In genomic region chr12:3523058-3523457, GRCh38 we compare ENCODE assay signal across 1 cellular context.
TF ChIP-seq lines count a peak whose summit lies in the region.

No MANE protein-coding gene starts in this region.

TF ChIP-seq in HEK293, 187 proteins besides CTCF, POLR2A, EP300 and RAD21 (continued from another document):
- TF ChIP-seq ZNF280D (tag by site-specific recombination; IDR thresholded peaks at IDR 0.05) = no peak
